In the genomic region with DNA sequence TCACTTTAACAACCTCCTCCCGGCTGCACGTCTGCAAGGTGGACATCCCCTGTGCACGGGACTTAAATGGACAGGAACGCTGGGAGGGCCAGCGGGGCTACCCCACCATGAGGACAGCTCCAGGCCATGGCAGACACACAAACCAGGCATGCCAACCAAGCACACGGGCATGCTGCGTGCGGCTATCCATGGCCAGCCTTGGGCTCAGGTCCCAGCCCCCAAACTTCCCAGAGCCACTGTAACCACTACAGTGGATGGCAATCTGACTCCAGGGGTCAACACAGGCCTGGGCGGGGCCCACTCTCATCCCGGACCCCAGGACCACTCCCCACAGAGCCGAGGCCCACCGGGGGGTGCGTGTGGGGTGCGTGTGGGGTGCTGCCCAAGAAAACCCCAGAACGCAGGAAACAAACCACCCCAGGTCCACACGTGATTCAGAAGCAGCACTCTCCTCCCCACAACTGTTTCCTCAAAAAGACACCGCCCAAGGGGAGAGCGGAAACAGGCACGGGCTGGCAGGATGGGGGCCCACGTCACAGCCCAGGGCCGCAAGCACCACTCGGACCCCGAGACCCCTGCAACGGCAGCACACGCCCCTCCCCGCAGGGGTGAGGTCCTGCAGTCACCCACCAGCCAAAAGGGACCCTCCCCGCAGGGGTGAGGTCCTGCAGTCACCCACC, we compare ENCODE assay signal across 9 cellular contexts. TPM values are rescaled to one million over a fixed set of nuclear protein-coding genes. Genes with fewer than 3 reads are reported as not detected.
A peak's percentile ranks its signal among the peaks of the same experiment; 100 is the strongest.
DNase-seq lines count a peak whose midpoint lies in the region; ATAC-seq, FAIRE-seq and TF ChIP-seq lines count a peak whose summit lies in the region.
"Had no signal": no experiment of that assay in that cellular context is flagged by ENCODE, and none has a peak within 500 bp of the region (broad histone marks: within the 10 kb centered on the region; RNA-seq: fewer than 3 reads in every experiment).

No MANE protein-coding gene starts in this region.

- H3K4me1 ChIP-seq in GM12878 (ENCODE audit: control insufficient read depth, insufficient read depth, low read length): no peaks in the 10 kb centered on the region
- H3K4me1 ChIP-seq in muscle layer of duodenum (ENCODE audit: control insufficient read depth in 1 of 2, insufficient read depth in 2 of 2, low read length in 2 of 2): peaks cover 32 to 74% of the 10 kb centered on the region in 2 donors
- no peaks in the 10 kb centered on the region for H3K4me1 ChIP-seq in aorta (ENCODE audit: control insufficient read depth in 1 of 2, insufficient read depth in 2 of 2, low read length in 2 of 2)
- H3K4me1 ChIP-seq: foreskin keratinocyte had no signal

- H4K20me1 ChIP-seq in GM12878 (ENCODE audit: control insufficient read depth, insufficient read depth): no peaks in the 10 kb centered on the region

- H3K27me3 ChIP-seq in GM12878 (replicated peaks in 1 of 2; ENCODE audit: control insufficient read depth in 2 of 2, insufficient read depth in 2 of 2, low read length in 1 of 2) (no peaks in the 10 kb centered on the region), muscle layer of duodenum (ENCODE audit: low read depth, low read length) (no peaks in the 10 kb centered on the region), aorta (ENCODE audit: control insufficient read depth in 1 of 2, insufficient read depth in 2 of 2, low read length in 1 of 2) (no peaks in the 10 kb centered on the region)

- no peaks in the 10 kb centered on the region; the same call in 1 of the 2 replicates for H3K79me2 ChIP-seq in GM12878 (ENCODE audit: control insufficient read depth, insufficient read depth, low read length)

- no TSS peak for BruUV-seq in GM12878 (replicated peaks; lab: Mats Ljungman, UMichigan)

- no peak overlapping the region for H2AFZ ChIP-seq in GM12878 (ENCODE audit: control insufficient read depth, low read depth, low read length)

- H3K9me3 ChIP-seq in GM12878 (replicated peaks; ENCODE audit: control insufficient read depth, insufficient read depth, low read length) (no peaks in the 10 kb centered on the region), muscle layer of duodenum (ENCODE audit: control insufficient read depth in 1 of 2, low read length in 2 of 2) (no peaks in the 10 kb centered on the region), aorta (ENCODE audit: control insufficient read depth, low read length) (no peaks in the 10 kb centered on the region)

- RAD21 ChIA-PET in GM12878 (lab: Charles Lee; ENCODE audit: unreplicated experiment): no interaction called here

- H3K9ac ChIP-seq in GM12878 (ENCODE audit: control insufficient read depth, insufficient read depth, low read length): no peak overlapping the region; the same call in 1 of the 2 replicates

- in situ Hi-C loops in GM12878 (cut with MboI): loop anchor here (5.0 kb wide), 1 partner anchor 92 kb away; no protein-coding TSS in a partner anchor

- intact Hi-C loops in GM12878 (cut with micrococcal nuclease; ENCODE audit: unreplicated experiment) (no loop called here), aorta (cut with DNase I) (no loop called here), posterior cingulate gyrus (cut with DNase I) (no loop called here)

- TF ChIP-seq EP300 in GM12878 (IDR thresholded peaks at IDR 0.05; ENCODE audit: borderline replicate concordance in 1 of 2, control insufficient read depth in 1 of 2, low read depth in 2 of 2, low read length in 2 of 2): no peak

- TF ChIP-seq RAD21 in GM12878 (IDR thresholded peaks at IDR 0.05; ENCODE audit: insufficient read depth, low read depth, low read length): no peak

- POLR2A ChIA-PET in GM12878 (lab: Charles Lee): no interaction called here

- 22% methylated on average over 24 of the region's 27 CpGs for WGBS in GM12878 (ENCODE audit: insufficient coverage, insufficient replicate concordance, low lambda C conversion rate, missing lambda C conversion rate)
- WGBS in aorta, 2 donors: 84 to 85% methylated on average over 27 of the region's 27 CpGs

- SMC1A ChIA-PET in GM12878 (lab: Charles Lee; ENCODE audit: uncharacterized antibody, unreplicated experiment): no interaction called here

- FAIRE-seq in GM12878 (lab: Jason Lieb, UNC): no peak

- CTCF ChIA-PET in GM12878 (lab: Yijun Ruan, JAX): interaction anchor here (0.7 kb wide), 1 partner anchor 10 kb away, joined by 4 read pairs; no protein-coding TSS in a partner anchor

- peak overlapping the region; percentile 47; the same call in 1 of the 2 replicates for H3K4me3 ChIP-seq in GM08714 (ENCODE audit: low read length)
- no peak overlapping the region for H3K4me3 ChIP-seq in GM12878
- peak overlapping the region; percentile 21 to 45 for H3K4me3 ChIP-seq in muscle layer of duodenum (ENCODE audit: low read depth in 1 of 2, low read length in 2 of 2)
- H3K4me3 ChIP-seq in aorta (ENCODE audit: low read length in 2 of 2): no peak overlapping the region

- peak overlapping the region; percentile 25; the same call in 1 of the 2 replicates for H3K4me2 ChIP-seq in GM12878 (ENCODE audit: control insufficient read depth, insufficient read depth)

- DNase-seq in NOMO-1 treated with DMSO at 0.1 percent for 48 hours (lab: John Stamatoyannopoulos, UW; ENCODE audit: unreplicated experiment) (peak; percentile 42), GM12878 (ENCODE audit: low read depth, low spot score) (no peak), aorta (no peak), ureter (ENCODE audit: low spot score) (no peak), NCI-H1436 (lab: John Stamatoyannopoulos, UW) (no peak), posterior cingulate gyrus (no peak)
- DNase-seq: foreskin keratinocyte had no signal

- TF ChIP-seq CTCF in GM12878 (IDR thresholded peaks at IDR 0.05 in 2 of 3, conservative IDR thresholded peaks at IDR 0.05 in 1 of 3; ENCODE audit: control insufficient read depth in 2 of 3, extremely low read depth in 1 of 3, insufficient read depth in 1 of 3, low read depth in 3 of 3, low read length in 3 of 3): no peak

- no peak; the same call in 1 of the 2 replicates for TF ChIP-seq POLR2A in GM12878 (IDR thresholded peaks at IDR 0.05; ENCODE audit: low read depth, low read length)

- H3K36me3 ChIP-seq in GM12878 (ENCODE audit: control insufficient read depth in 2 of 2, insufficient read depth in 2 of 2, low read length in 1 of 2) (no peaks in the 10 kb centered on the region), muscle layer of duodenum (ENCODE audit: control insufficient read depth in 1 of 2, insufficient read depth in 2 of 2, low read length in 2 of 2) (no peaks in the 10 kb centered on the region), aorta (ENCODE audit: control insufficient read depth in 1 of 2, insufficient read depth in 2 of 2, low read length in 1 of 2) (no peaks in the 10 kb centered on the region)

- H3K27ac ChIP-seq in GM12878 (ENCODE audit: control insufficient read depth, insufficient read depth): no peak overlapping the region
- no peak overlapping the region for H3K27ac ChIP-seq in muscle layer of duodenum (ENCODE audit: low read length)
- H3K27ac ChIP-seq in aorta (ENCODE audit: low read depth in 1 of 2, low read length in 2 of 2): no peak overlapping the region
- H3K27ac ChIP-seq: foreskin keratinocyte had no signal

- ATAC-seq in GM12878 (peak; percentile 42), aorta (ENCODE audit: low FRiP score) (no peak)
- ATAC-seq: foreskin keratinocyte had no signal

TF ChIP-seq in GM12878, 131 proteins besides CTCF, POLR2A, EP300 and RAD21 (continues in another document):
- TF ChIP-seq, protein P1, sequence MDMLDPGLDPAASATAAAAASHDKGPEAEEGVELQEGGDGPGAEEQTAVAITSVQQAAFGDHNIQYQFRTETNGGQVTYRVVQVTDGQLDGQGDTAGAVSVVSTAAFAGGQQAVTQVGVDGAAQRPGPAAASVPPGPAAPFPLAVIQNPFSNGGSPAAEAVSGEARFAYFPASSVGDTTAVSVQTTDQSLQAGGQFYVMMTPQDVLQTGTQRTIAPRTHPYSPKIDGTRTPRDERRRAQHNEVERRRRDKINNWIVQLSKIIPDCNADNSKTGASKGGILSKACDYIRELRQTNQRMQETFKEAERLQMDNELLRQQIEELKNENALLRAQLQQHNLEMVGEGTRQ (IDR thresholded peaks at IDR 0.05; ENCODE audit: borderline replicate concordance, low read depth, low read length): no peak; the same call in 1 of the 2 replicates
- TF ChIP-seq NR2C2 (IDR thresholded peaks at IDR 0.05; ENCODE audit: borderline replicate concordance, control insufficient read depth, insufficient read length, low read depth) (no peak), RAD51 (IDR thresholded peaks at IDR 0.05) (0 out of 2 replicates have a peak, but pooled peaks have one; percentile 11)

RNA-seq across cellular contexts. Expression of a gene that starts 7.4 kb away (rescaled TPM):
- total RNA-seq in GM12878 (2013; cell fraction: nucleolus; rRNA removed): 70.0 and 82.8 TPM in 2 replicates
- total RNA-seq in GM12878 (2014; rRNA removed): 3.5 and 5.0 TPM in 2 replicates
- 2.1 and 3.0 TPM in 2 replicates for total RNA-seq in GM12878 (2014; rRNA removed; fragmentation: Illumina TruSeq; extraction: Trizol)
- total RNA-seq in GM12878 (2021): 10.0 and 11.5 TPM in 2 replicates
- 1.6 TPM for polyA plus RNA-seq in GM12878 (2011; ENCODE audit: low read depth)
- 1.5 and 2.8 TPM in 2 replicates for polyA plus RNA-seq in GM12878 (2011; rRNA removed)
- polyA plus RNA-seq in GM12878 (2011; cell fraction: cytosol; rRNA removed): 3.4 TPM in 2 replicates
- polyA plus RNA-seq in GM12878 (2011; cell fraction: nucleus; rRNA removed): 38.8 and 41.9 TPM in 2 replicates
- 4.5 and 4.6 TPM in 2 replicates for polyA plus RNA-seq in GM12878 (2012)
- 0.78 and 2.9 TPM in 2 replicates for polyA plus RNA-seq in GM12878 (2014; fragmentation: Illumina TruSeq; extraction: Trizol)
- under 1 TPM; 0.10 to 0.29 TPM for polyA plus RNA-seq in GM12878 (2014; fragmentation: Nextera tagmentation; extraction: Ambion mirVana)
- polyA plus RNA-seq in GM12878 (2014; rRNA removed): 5.0 and 7.4 TPM in 2 replicates
- polyA plus RNA-seq in GM12878 (2016; fragmentation: Nextera tagmentation; extraction: Ambion mirVana): 1 to 10 TPM; 2.3 to 3.2 TPM
- polyA minus RNA-seq in GM12878 (2011; rRNA and poly(A)+ RNA removed): 3.1 and 6.2 TPM in 2 replicates
- polyA minus RNA-seq in GM12878 (2011; cell fraction: cytosol; rRNA and poly(A)+ RNA removed): 4.4 and 4.9 TPM in 2 replicates
- 9.4 and 11.5 TPM in 2 replicates for polyA minus RNA-seq in GM12878 (2011; cell fraction: nucleus; rRNA and poly(A)+ RNA removed)
- total RNA-seq in aorta: 10 to 100 TPM; 26.6 to 54.4 TPM
- 10 to 100 TPM in 1 of 2 donors, 1 to 10 TPM in 1; 4.5 to 12.1 TPM for polyA plus RNA-seq in aorta
- 77.0 TPM for total RNA-seq in ureter

Comparison
In these comparisons a context has a peak if more than half of its experiments do, and no peak if none do; other contexts are left out.
1. H3K4me3 ChIP-seq: peak in GM08714 (single experiment) and muscle layer of duodenum (2 of 2); none in GM12878 (single experiment) and aorta (0 of 2).